22 cellular contexts compared by ENCODE assay signal in the genomic region with DNA sequence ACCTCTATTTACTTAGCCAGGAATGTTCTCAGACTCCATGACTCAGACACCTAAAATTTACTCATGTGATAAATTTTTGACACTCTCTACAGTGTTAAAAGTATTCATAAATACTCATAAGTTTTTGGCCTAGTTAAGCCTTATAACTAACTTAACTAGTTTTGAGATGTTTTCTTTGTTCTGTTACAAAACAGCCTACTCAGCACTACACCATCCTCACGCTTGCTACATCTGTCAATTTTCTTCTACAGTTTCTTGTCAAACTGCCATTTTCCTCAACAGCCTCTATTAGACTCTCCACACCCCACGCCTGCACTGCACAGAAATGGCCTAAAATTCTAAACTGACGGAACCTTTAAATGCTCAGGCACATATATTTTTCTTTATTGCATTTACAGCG.
"Had no signal": no experiment of that assay in that cellular context is flagged by ENCODE, and none has a peak within 500 bp of the region (broad histone marks: within the 10 kb centered on the region; RNA-seq: fewer than 3 reads in every experiment).

No MANE protein-coding gene starts in this region.

- ATAC-seq: Panc1, Right ventricle myocardium inferior, SK-N-SH treated with all-trans-retinoic acid at 6 μM for 48 hours had no signal

- H3K4me2 ChIP-seq: KMS-11 had no signal

- H3K36me3 ChIP-seq: SJCRH30 had no signal

- H3K4me3 ChIP-seq: SJCRH30 had no signal

- H3K27ac ChIP-seq: HL-60, KMS-11, SJCRH30 had no signal

- FAIRE-seq: HTR-8/SVneo had no signal

- H3K4me1 ChIP-seq: SJCRH30 had no signal

- H3K9ac ChIP-seq: KMS-11 had no signal

- H3K9me3 ChIP-seq: SJCRH30 had no signal

- DNase-seq: Kasumi-1, MM.1S, NCI-H1092 treated with DMSO at 0.1 percent for 48 hours, NCI-H1436, NCI-H187, NCI-H2029, NCI-H2081 treated with DMSO at 0.1 percent for 48 hours, NCI-H2171, NCI-H226, NCI-H446, NCI-H510A, NCI-H524 treated with DMSO at 0.1 percent for 48 hours, NCI-H69, NCI-H774, SHP77 treated with DMSO at 0.1 percent for 48 hours, SJCRH30 had no signal

- H3K27me3 ChIP-seq: SJCRH30 had no signal
